27 cellular contexts compared by ENCODE assay signal in the genomic region with DNA sequence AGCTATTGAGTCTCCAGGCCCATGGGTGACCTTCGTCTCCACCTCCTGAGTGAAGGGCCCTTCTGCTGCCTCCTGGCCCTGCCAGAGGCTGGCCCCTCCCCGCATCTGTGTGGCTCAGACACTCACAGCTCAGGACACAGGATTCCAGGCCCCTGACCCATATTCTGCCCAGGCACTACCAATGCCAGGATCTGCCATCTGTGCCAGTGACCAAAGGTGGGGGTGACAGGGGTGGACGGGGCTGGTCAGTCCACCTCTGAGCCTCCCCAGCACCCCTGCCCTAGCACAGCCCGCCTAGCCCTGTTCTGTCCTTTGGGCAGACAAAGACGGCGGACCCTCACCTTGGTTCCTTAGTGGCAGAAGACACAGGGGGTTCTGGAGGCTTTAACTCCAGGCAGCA. TPM values are rescaled to one million over a fixed set of nuclear protein-coding genes. Genes with fewer than 3 reads are reported as not detected.
DNase-seq lines count a peak whose midpoint lies in the region; ATAC-seq, FAIRE-seq and TF ChIP-seq lines count a peak whose summit lies in the region.
"Had no signal": no experiment of that assay in that cellular context is flagged by ENCODE, and none has a peak within 500 bp of the region (broad histone marks: within the 10 kb centered on the region; RNA-seq: fewer than 3 reads in every experiment).

No MANE protein-coding gene starts in this region.

- H2BK20ac ChIP-seq in H1 (ENCODE audit: low read length) = no peak overlapping the region
- no peak overlapping the region for H2BK20ac ChIP-seq in H9 (ENCODE audit: low read depth, low read length, poor library complexity, severe bottlenecking)

- H2BK12ac ChIP-seq in H1 (ENCODE audit: low read depth, low read length) (no peak overlapping the region), neuronal stem cell (ENCODE audit: low read length) (no peak overlapping the region), H9 (ENCODE audit: insufficient read length, low read depth, low read length) (no peak overlapping the region)

- TF ChIP-seq RAD21 in H1 (IDR thresholded peaks at IDR 0.05 in 1 of 2, conservative IDR thresholded peaks at IDR 0.05 in 1 of 2; ENCODE audit: low read depth in 2 of 2, low read length in 2 of 2) = no peak

- no peak overlapping the region for H3K56ac ChIP-seq in H1 (replicated peaks; ENCODE audit: insufficient read length, low read depth, low read length)
- no peak overlapping the region for H3K56ac ChIP-seq in H9 (ENCODE audit: insufficient read length, low read depth, low read length)

- FAIRE-seq in H1 (lab: Jason Lieb, UNC) = no peak
- FAIRE-seq: H54, pancreas had no signal

- H4K20me1 ChIP-seq in H1 (replicated peaks in 1 of 2; ENCODE audit: control insufficient read depth in 1 of 2, insufficient read depth in 2 of 2, low read length in 2 of 2) (no peaks in the 10 kb centered on the region), H9 (ENCODE audit: control insufficient read depth, insufficient read depth, insufficient read length) (no peaks in the 10 kb centered on the region)

- DNase-seq in natural killer cell treated with Interleukin-12 subunit alpha and Interleukin-12 subunit beta and Interleukin-15 and Interleukin-18, amount 100 ng/mL, for 72 hours (ENCODE audit: low spot score) = no peak
- DNase-seq in natural killer cell = no peak
- no peak for DNase-seq in H1 (ENCODE audit: low read depth in 1 of 2, low spot score in 2 of 2)
- no peak for DNase-seq in neuronal stem cell (ENCODE audit: low spot score)
- DNase-seq in H9 = no peak
- DNase-seq in WERI-Rb-1 = no peak
- DNase-seq: amygdala; CD8-positive, alpha-beta T cell; central memory CD4-positive, alpha-beta T cell; DMS153; foreskin melanocyte; naive thymus-derived CD8-positive, alpha-beta T cell; NCI-H748 treated with DMSO at 0.1 percent for 48 hours; pancreas; stimulated activated CD4-positive, alpha-beta T cell treated with anti-CD3 and anti-CD28 coated beads, Interleukin-1b, Interleukin-23, amount 100 ng/mL, for 48 hours; stimulated activated naive CD4-positive, alpha-beta T cell had no signal

- TF ChIP-seq CTCF in natural killer cell (IDR thresholded peaks at IDR 0.05) (no peak), H1 (IDR thresholded peaks at IDR 0.05; ENCODE audit: control extremely low read depth in 1 of 3, insufficient read depth in 1 of 3, low read depth in 1 of 3, low read length in 3 of 3) (no peak), H9 (conservative IDR thresholded peaks at IDR 0.05) (no peak), WERI-Rb-1 (IDR thresholded peaks at IDR 0.05; ENCODE audit: low read depth, low read length) (no peak)

- H3K9ac ChIP-seq in H1 (replicated peaks in 1 of 4; ENCODE audit: extremely low read depth in 1 of 4, low read depth in 3 of 4, low read length in 3 of 4) (no peak overlapping the region), neuronal stem cell (ENCODE audit: low read depth, low read length, poor library complexity) (peak overlapping the region; percentile 25), H9 (ENCODE audit: extremely low read depth, insufficient read length, low read length) (no peak overlapping the region)
- H3K9ac ChIP-seq: KMS-11 had no signal

- H2BK5ac ChIP-seq in H1 (ENCODE audit: low read depth, low read length) = no peak overlapping the region
- no peak overlapping the region for H2BK5ac ChIP-seq in neuronal stem cell (ENCODE audit: low read length)
- H2BK5ac ChIP-seq in H9 (ENCODE audit: insufficient read length, low read length) = no peak overlapping the region

- H4K5ac ChIP-seq in H1 (ENCODE audit: insufficient read length, low read depth, low read length) = no peak overlapping the region
- no peak overlapping the region for H4K5ac ChIP-seq in H9 (ENCODE audit: insufficient read length, low read depth, low read length)

- CTCF ChIA-PET in H1 (lab: Charles Lee; ENCODE audit: partially characterized antibody) = interaction anchor here (1.4 to 7.8 kb wide), 8 partner anchors 10 to 67 kb away, joined by 3 to 81 read pairs (median 7); no protein-coding TSS in a partner anchor

- H3K18ac ChIP-seq in H1 (ENCODE audit: extremely low read depth, low read length) = no peak overlapping the region
- peak overlapping the region; percentile 92 for H3K18ac ChIP-seq in neuronal stem cell (ENCODE audit: low read length)
- H3K18ac ChIP-seq in H9 (ENCODE audit: insufficient read length, low read depth, low read length) = no peak overlapping the region

- H3K27ac ChIP-seq in H1 (ENCODE audit: low read depth, low read length) (no peak overlapping the region), neuronal stem cell (replicated peaks; ENCODE audit: low read length) (no peak overlapping the region), H9 (ENCODE audit: insufficient read length, low read depth, low read length) (no peak overlapping the region), WERI-Rb-1 (no peak overlapping the region)
- H3K27ac ChIP-seq: KMS-11, pancreas, VCaP had no signal

- intact Hi-C loops in natural killer cell (cut with micrococcal nuclease) = no loop called here

- peaks cover 50 to 62% of the 10 kb centered on the region in 2 donors for H3K4me1 Mint-ChIP-seq in natural killer cell treated with Interleukin-12 subunit alpha and Interleukin-12 subunit beta and Interleukin-15 and Interleukin-18, amount 100 ng/mL, for 72 hours (ENCODE audit: low read depth in 2 of 2)
- H3K4me1 Mint-ChIP-seq in natural killer cell (peaks cover 42 to 46% of the 10 kb centered on the region in 2 donors), H9 (peaks cover 14 to 17% of the 10 kb centered on the region in 2 experiments)

- H2AK5ac ChIP-seq in H1 (ENCODE audit: low read depth, low read length) = no peak overlapping the region
- H2AK5ac ChIP-seq in neuronal stem cell (ENCODE audit: low read depth, low read length) = peak overlapping the region; percentile 61
- H2AK5ac ChIP-seq in H9 (ENCODE audit: insufficient read length, low read length) = no peak overlapping the region

- no peak overlapping the region for H3T11ph ChIP-seq in H9 (ENCODE audit: low read length)

- no peak for ATAC-seq in natural killer cell treated with Interleukin-12 subunit alpha and Interleukin-12 subunit beta and Interleukin-15 and Interleukin-18, amount 100 ng/mL, for 72 hours
- ATAC-seq in natural killer cell = no peak
- no peak for ATAC-seq in HG02973 (IDR thresholded peaks at IDR 0.05; ENCODE audit: unreplicated experiment)
- ATAC-seq in GM18907 (IDR thresholded peaks at IDR 0.05; ENCODE audit: unreplicated experiment) = no peak
- ATAC-seq: CD8-positive, alpha-beta T cell; naive thymus-derived CD8-positive, alpha-beta T cell; pancreas had no signal

- H3K79me2 ChIP-seq in H1 (ENCODE audit: control insufficient read depth in 1 of 2, insufficient read depth in 2 of 2, low read length in 2 of 2) (no peaks in the 10 kb centered on the region), H9 (ENCODE audit: insufficient read depth, low read length) (no peaks in the 10 kb centered on the region)

- H2BK15ac ChIP-seq in H1 (ENCODE audit: low read length) = no peak overlapping the region; the same call in 1 of the 2 replicates
- H2BK15ac ChIP-seq in neuronal stem cell (ENCODE audit: low read length) = peak overlapping the region; percentile 77
- no peak overlapping the region for H2BK15ac ChIP-seq in H9 (ENCODE audit: low read depth, low read length)

- H3K9me3 ChIP-seq in H1 (ENCODE audit: insufficient read depth in 2 of 2, low read depth in 1 of 2, low read length in 1 of 2) (no peaks in the 10 kb centered on the region), neuronal stem cell (replicated peaks in 1 of 2; ENCODE audit: control insufficient read depth in 2 of 2, insufficient read depth in 1 of 2, low read depth in 1 of 2, low read length in 2 of 2) (no peaks in the 10 kb centered on the region), H9 (ENCODE audit: control insufficient read depth, low read depth, low read length) (no peaks in the 10 kb centered on the region), WERI-Rb-1 (ENCODE audit: severe bottlenecking) (no peaks in the 10 kb centered on the region)
- H3K9me3 ChIP-seq: pancreas had no signal

- H3K79me1 ChIP-seq in H1 (ENCODE audit: low read depth, low read length) (no peaks in the 10 kb centered on the region), neuronal stem cell (ENCODE audit: low read depth, low read length) (no peaks in the 10 kb centered on the region), H9 (ENCODE audit: insufficient read depth, low read depth, low read length, poor library complexity, severe bottlenecking) (no peaks in the 10 kb centered on the region)

- 82% methylated on average over 6 of the region's 6 CpGs; no CpG with 5 or more reads in 1 of the 2 experiments for WGBS in H1 (ENCODE audit: extremely low coverage in 1 of 2, insufficient coverage in 1 of 2, insufficient read length in 1 of 2, insufficient replicate concordance in 2 of 2, low coverage in 1 of 2, low lambda C conversion rate in 2 of 2, missing lambda C conversion rate in 1 of 2), 2 experiments
- no CpG with 5 or more reads among the region's 6 CpGs for WGBS in neuronal stem cell (ENCODE audit: extremely low coverage in 2 of 2, insufficient read length in 2 of 2, insufficient replicate concordance in 1 of 2), 2 donors
- WGBS in H9 (ENCODE audit: extremely low coverage, insufficient read length, low lambda C conversion rate) = no CpG with 5 or more reads among the region's 6 CpGs

- H3K4me1 ChIP-seq in H1 (replicated peaks in 1 of 4; ENCODE audit: control insufficient read depth in 3 of 4, insufficient read depth in 4 of 4, low read length in 3 of 4) = peaks cover 0 to 3% (median 0%) of the 10 kb centered on the region in 4 experiments; a peak in 1 of 7 replicates
- peaks cover 0 to 10% of the 10 kb centered on the region in 2 donors for H3K4me1 ChIP-seq in neuronal stem cell (ENCODE audit: control insufficient read depth in 2 of 2, insufficient read depth in 1 of 2, low read depth in 1 of 2, low read length in 2 of 2)
- no peaks in the 10 kb centered on the region; the same call in 1 of the 2 replicates for H3K4me1 ChIP-seq in H9 (ENCODE audit: insufficient read depth, low read length)
- H3K4me1 ChIP-seq: pancreas had no signal

- H4K91ac ChIP-seq in H1 (replicated peaks; ENCODE audit: insufficient read length, low read length) (no peak overlapping the region), neuronal stem cell (ENCODE audit: low read depth, low read length, poor library complexity) (no peak overlapping the region), H9 (ENCODE audit: insufficient read length, low read depth, low read length) (no peak overlapping the region)

- no peak overlapping the region for H3K14ac ChIP-seq in H1 (ENCODE audit: insufficient read length)
- no peak overlapping the region for H3K14ac ChIP-seq in neuronal stem cell (ENCODE audit: low read length)
- H3K14ac ChIP-seq in H9 (ENCODE audit: insufficient read depth, low read length) = no peak overlapping the region

- no peak overlapping the region for H3K4me2 ChIP-seq in H1 (ENCODE audit: insufficient read depth in 1 of 2, low read depth in 2 of 2, low read length in 2 of 2)
- no peak overlapping the region for H3K4me2 ChIP-seq in neuronal stem cell (ENCODE audit: insufficient read depth, low read length, poor library complexity, severe bottlenecking)
- H3K4me2 ChIP-seq in H9 (ENCODE audit: insufficient read depth, insufficient read length, low read length) = no peak overlapping the region

- H3K27me3 Mint-ChIP-seq in natural killer cell treated with Interleukin-12 subunit alpha and Interleukin-12 subunit beta and Interleukin-15 and Interleukin-18, amount 100 ng/mL, for 72 hours = peaks cover 6 to 13% of the 10 kb centered on the region in 2 donors
- peaks cover 10 to 12% of the 10 kb centered on the region in 2 donors for H3K27me3 Mint-ChIP-seq in natural killer cell (ENCODE audit: low read depth in 2 of 2)
- H3K27me3 Mint-ChIP-seq in H9 (ENCODE audit: low read depth) = peaks cover 2% of the 10 kb centered on the region; the same call in 1 of the 2 replicates

- no peak for TF ChIP-seq EP300 in H1 (IDR thresholded peaks at IDR 0.05; ENCODE audit: borderline replicate concordance in 1 of 2, low read depth in 2 of 2, low read length in 2 of 2)

- no peaks in the 10 kb centered on the region for H3K36me3 ChIP-seq in H1 (ENCODE audit: control insufficient read depth in 2 of 4, insufficient read depth in 4 of 4, low read length in 3 of 4)
- H3K36me3 ChIP-seq in neuronal stem cell (replicated peaks in 1 of 2; ENCODE audit: control insufficient read depth in 2 of 2, insufficient read depth in 2 of 2, low read length in 2 of 2) = no peaks in the 10 kb centered on the region
- no peaks in the 10 kb centered on the region for H3K36me3 ChIP-seq in WERI-Rb-1
- H3K36me3 ChIP-seq: pancreas had no signal

- no peak overlapping the region for H3K23ac ChIP-seq in H1 (ENCODE audit: insufficient read length)
- peak overlapping the region; percentile 4 for H3K23ac ChIP-seq in neuronal stem cell (ENCODE audit: low read depth, low read length, poor library complexity)
- H3K23ac ChIP-seq in H9 (ENCODE audit: insufficient read length, low read depth, low read length) = no peak overlapping the region

- H3K27me3 ChIP-seq in H1 (replicated peaks in 1 of 4; ENCODE audit: control insufficient read depth in 3 of 4, extremely low read depth in 1 of 4, insufficient read depth in 3 of 4, low read length in 3 of 4) = no peaks in the 10 kb centered on the region
- H3K27me3 ChIP-seq in neuronal stem cell (ENCODE audit: control insufficient read depth in 3 of 3, insufficient read depth in 3 of 3, low read depth in 1 of 3, low read length in 3 of 3) = peaks cover 0 to 19% (median 0%) of the 10 kb centered on the region in 3 experiments
- no peaks in the 10 kb centered on the region for H3K27me3 ChIP-seq in H9 (ENCODE audit: insufficient read depth, low read length)
- H3K27me3 ChIP-seq in WERI-Rb-1 (ENCODE audit: insufficient read depth, low read depth, severe bottlenecking) = peaks cover 63% of the 10 kb centered on the region
- H3K27me3 ChIP-seq: pancreas had no signal

- H3K23me2 ChIP-seq in H1 (ENCODE audit: low read depth, low read length) (no peaks in the 10 kb centered on the region), H9 (ENCODE audit: insufficient read length, low read depth, low read length, poor library complexity, severe bottlenecking) (no peaks in the 10 kb centered on the region)

- peak overlapping the region; percentile 63 to 71 for H3K27ac Mint-ChIP-seq in natural killer cell treated with Interleukin-12 subunit alpha and Interleukin-12 subunit beta and Interleukin-15 and Interleukin-18, amount 100 ng/mL, for 72 hours
- H3K27ac Mint-ChIP-seq in natural killer cell (no peak overlapping the region), H9 (no peak overlapping the region)
- H3K27ac Mint-ChIP-seq: CD8-positive, alpha-beta T cell; memory B cell; naive thymus-derived CD8-positive, alpha-beta T cell; type B pancreatic cell had no signal

- H3K4ac ChIP-seq in H1 (replicated peaks; ENCODE audit: insufficient read length, low read depth, low read length) = no peak overlapping the region
- H3K4ac ChIP-seq in neuronal stem cell (ENCODE audit: low read length) = no peak overlapping the region
- H3K4ac ChIP-seq in H9 (ENCODE audit: low read depth, low read length) = no peak overlapping the region

- POLR2A ChIA-PET in H1 (lab: Charles Lee; ENCODE audit: partially characterized antibody) = no interaction called here

- H3K4me3 ChIP-seq in H1 (ENCODE audit: extremely low read depth in 1 of 4, insufficient read depth in 2 of 4, low read depth in 3 of 4, low read length in 4 of 4) (no peak overlapping the region), neuronal stem cell (ENCODE audit: low read length in 2 of 2) (no peak overlapping the region), WERI-Rb-1 (ENCODE audit: low read depth, low read length) (no peak overlapping the region)
- H3K4me3 ChIP-seq: pancreas had no signal

- no peak overlapping the region for H3K4me3 Mint-ChIP-seq in natural killer cell treated with Interleukin-12 subunit alpha and Interleukin-12 subunit beta and Interleukin-15 and Interleukin-18, amount 100 ng/mL, for 72 hours
- no peak overlapping the region for H3K4me3 Mint-ChIP-seq in natural killer cell
- H3K4me3 Mint-ChIP-seq in H9 = no peak overlapping the region
- H3K4me3 Mint-ChIP-seq: CD8-positive, alpha-beta T cell; memory B cell; naive thymus-derived CD8-positive, alpha-beta T cell; type B pancreatic cell had no signal

- no peak overlapping the region for H2BK120ac ChIP-seq in H1 (replicated peaks; ENCODE audit: low read depth, low read length)
- no peak overlapping the region for H2BK120ac ChIP-seq in neuronal stem cell (ENCODE audit: low read depth, low read length)
- H2BK120ac ChIP-seq in H9 (ENCODE audit: low read depth, low read length, poor library complexity, severe bottlenecking) = no peak overlapping the region

- no peak for TF ChIP-seq POLR2A in H1 (IDR thresholded peaks at IDR 0.05; ENCODE audit: control extremely low read depth in 1 of 2, low read depth in 2 of 2, low read length in 2 of 2)

- H4K8ac ChIP-seq in H1 (ENCODE audit: extremely low read depth, insufficient read depth, low read length) (no peak overlapping the region), neuronal stem cell (ENCODE audit: low read depth, low read length) (no peak overlapping the region), H9 (replicated peaks; ENCODE audit: insufficient read length, low read depth, low read length) (no peak overlapping the region)

- H2AFZ ChIP-seq in H1 (ENCODE audit: low read length) (0 out of 2 replicates have a peak overlapping the region, but pooled peaks have one; percentile 46), neuronal stem cell (ENCODE audit: low read length) (no peak overlapping the region), H9 (ENCODE audit: low read length) (no peak overlapping the region)

- peaks cover 4% of the 10 kb centered on the region for H3K9me3 Mint-ChIP-seq in natural killer cell treated with Interleukin-12 subunit alpha and Interleukin-12 subunit beta and Interleukin-15 and Interleukin-18, amount 100 ng/mL, for 72 hours
- H3K9me3 Mint-ChIP-seq in natural killer cell (peaks cover 2% of the 10 kb centered on the region in 2 donors), H9 (no peaks in the 10 kb centered on the region)
- H3K9me3 Mint-ChIP-seq: type B pancreatic cell had no signal

- peaks cover 16% of the 10 kb centered on the region for H3K36me3 Mint-ChIP-seq in natural killer cell treated with Interleukin-12 subunit alpha and Interleukin-12 subunit beta and Interleukin-15 and Interleukin-18, amount 100 ng/mL, for 72 hours
- H3K36me3 Mint-ChIP-seq in natural killer cell = no peaks in the 10 kb centered on the region
- H3K36me3 Mint-ChIP-seq in H9 (ENCODE audit: insufficient read depth in 1 of 3, low read depth in 3 of 3) = no peaks in the 10 kb centered on the region
- H3K36me3 Mint-ChIP-seq: type B pancreatic cell had no signal

RNA-seq across cellular contexts. Expression of a gene that starts 2.8 kb away (rescaled TPM):
- total RNA-seq in natural killer cell treated with Interleukin-12 subunit alpha and Interleukin-12 subunit beta and Interleukin-15 and Interleukin-18, amount 100 ng/mL, for 72 hours = 10 to 100 TPM; 12.3 to 55.1 TPM
- total RNA-seq in natural killer cell = 1 to 10 TPM; 3.7 to 7.2 (median 4.8) TPM
- 0.77 and 1.0 TPM in 2 replicates for total RNA-seq in H1 (2021; fragmentation: NEBNext Ultra II Directional; extraction: Animal tissue kit (Norgen Biotek cat#: 25700))
- polyA plus RNA-seq in H1 (2011; rRNA removed) = 2.1 and 3.2 TPM in 2 replicates
- 1.3 TPM for polyA plus RNA-seq in H1 (2011; cell fraction: cytosol; rRNA removed)
- polyA plus RNA-seq in H1 (2011; cell fraction: nucleus; rRNA removed) = 0.91 TPM
- 0.37 to 0.97 TPM (median 0.77 TPM) in 4 replicates for polyA plus RNA-seq in H1 (2012, experiment 1 of 2)
- polyA plus RNA-seq in H1 (2012, experiment 2 of 2) = 0.47 TPM
- 0.83 TPM for polyA plus RNA-seq in H1 (2013, experiment 1 of 2)
- polyA plus RNA-seq in H1 (2013, experiment 2 of 2) = 1.2 TPM
- 1.2 and 2.1 TPM in 2 replicates for polyA minus RNA-seq in H1 (2011; rRNA and poly(A)+ RNA removed)
- polyA minus RNA-seq in H1 (2011; cell fraction: cytosol; rRNA and poly(A)+ RNA removed) = 3.7 TPM
- 1.9 TPM for polyA minus RNA-seq in H1 (2011; cell fraction: nucleus; rRNA and poly(A)+ RNA removed)
- 0.43 TPM for polyA plus RNA-seq in neuronal stem cell (2013, experiment 1 of 2)
- 0.50 TPM for polyA plus RNA-seq in neuronal stem cell (2013, experiment 2 of 2)
- total RNA-seq in H9 (2021) = 0.35 and 1.3 TPM in 2 replicates
- total RNA-seq: HT1080 had no signal

RNA-seq across cellular contexts. Expression of a gene that starts 23.5 kb away (rescaled TPM):
- not detected for total RNA-seq in natural killer cell treated with Interleukin-12 subunit alpha and Interleukin-12 subunit beta and Interleukin-15 and Interleukin-18, amount 100 ng/mL, for 72 hours
- not detected for total RNA-seq in natural killer cell
- not detected in 2 replicates for total RNA-seq in H1 (2021; fragmentation: NEBNext Ultra II Directional; extraction: Animal tissue kit (Norgen Biotek cat#: 25700))
- polyA plus RNA-seq in H1 (2011; rRNA removed) = not detected in 2 replicates
- not detected for polyA plus RNA-seq in H1 (2011; cell fraction: cytosol; rRNA removed)
- not detected for polyA plus RNA-seq in H1 (2011; cell fraction: nucleus; rRNA removed)
- polyA plus RNA-seq in H1 (2012, experiment 1 of 2) = not detected in 4 replicates
- not detected for polyA plus RNA-seq in H1 (2012, experiment 2 of 2)
- not detected for polyA plus RNA-seq in H1 (2013, experiment 1 of 2)
- not detected for polyA plus RNA-seq in H1 (2013, experiment 2 of 2)
- not detected in 2 replicates for polyA minus RNA-seq in H1 (2011; rRNA and poly(A)+ RNA removed)
- polyA minus RNA-seq in H1 (2011; cell fraction: cytosol; rRNA and poly(A)+ RNA removed) = not detected
- not detected for polyA minus RNA-seq in H1 (2011; cell fraction: nucleus; rRNA and poly(A)+ RNA removed)
- polyA plus RNA-seq in neuronal stem cell (2013, experiment 1 of 2) = not detected
- polyA plus RNA-seq in neuronal stem cell (2013, experiment 2 of 2) = not detected
- total RNA-seq in H9 (2021) = not detected in 2 replicates
- total RNA-seq: CD8-positive, alpha-beta T cell; epithelial cell of proximal tubule; HT1080; kidney epithelial cell; naive thymus-derived CD8-positive, alpha-beta T cell; pancreas; T-helper 1 cell treated with Interleukin-12 subunit alpha and Interleukin-12 subunit beta and Interleukin-4 antibody, amounts not matched to agents 30 ng/mL and 1 ng/mL, for 36 hours had no signal
- polyA plus RNA-seq: naive thymus-derived CD8-positive, alpha-beta T cell; pancreas had no signal

RNA-seq across cellular contexts. Expression of a gene that starts 46.5 kb away (rescaled TPM):
- total RNA-seq in natural killer cell treated with Interleukin-12 subunit alpha and Interleukin-12 subunit beta and Interleukin-15 and Interleukin-18, amount 100 ng/mL, for 72 hours = not detected
- total RNA-seq in natural killer cell (not detected), H9 (2021) (not detected in 2 replicates)
- not detected in 2 replicates for total RNA-seq in H1 (2021; fragmentation: NEBNext Ultra II Directional; extraction: Animal tissue kit (Norgen Biotek cat#: 25700))
- polyA plus RNA-seq in H1 (2011; rRNA removed) = not detected in 2 replicates
- not detected for polyA plus RNA-seq in H1 (2011; cell fraction: cytosol; rRNA removed)
- not detected for polyA plus RNA-seq in H1 (2011; cell fraction: nucleus; rRNA removed)
- polyA plus RNA-seq in H1 (2012, experiment 1 of 2) = not detected in 4 replicates
- not detected for polyA plus RNA-seq in H1 (2012, experiment 2 of 2)
- polyA plus RNA-seq in H1 (2013, experiment 1 of 2) = not detected
- polyA plus RNA-seq in H1 (2013, experiment 2 of 2) = not detected
- polyA minus RNA-seq in H1 (2011; rRNA and poly(A)+ RNA removed) = not detected in 2 replicates
- polyA minus RNA-seq in H1 (2011; cell fraction: cytosol; rRNA and poly(A)+ RNA removed) = not detected
- not detected for polyA minus RNA-seq in H1 (2011; cell fraction: nucleus; rRNA and poly(A)+ RNA removed)
- 2.3 TPM for polyA plus RNA-seq in neuronal stem cell (2013, experiment 1 of 2)
- polyA plus RNA-seq in neuronal stem cell (2013, experiment 2 of 2) = 2.4 TPM
- total RNA-seq: CD8-positive, alpha-beta T cell; epithelial cell of proximal tubule; HT1080; kidney epithelial cell; naive thymus-derived CD8-positive, alpha-beta T cell; pancreas; T-helper 1 cell treated with Interleukin-12 subunit alpha and Interleukin-12 subunit beta and Interleukin-4 antibody, amounts not matched to agents 30 ng/mL and 1 ng/mL, for 36 hours had no signal
- polyA plus RNA-seq: naive thymus-derived CD8-positive, alpha-beta T cell; pancreas had no signal

RNA-seq across cellular contexts. Expression of a gene that starts 52.5 kb away (rescaled TPM):
- under 1 TPM; 0.14 to 0.22 TPM for total RNA-seq in natural killer cell treated with Interleukin-12 subunit alpha and Interleukin-12 subunit beta and Interleukin-15 and Interleukin-18, amount 100 ng/mL, for 72 hours
- total RNA-seq in natural killer cell (under 1 TPM in 2 of 3 donors, not detected in 1; 0.09 to 0.13 TPM), H9 (2021) (3.6 and 3.7 TPM in 2 replicates)
- total RNA-seq in H1 (2021; fragmentation: NEBNext Ultra II Directional; extraction: Animal tissue kit (Norgen Biotek cat#: 25700)) = 4.1 and 4.2 TPM in 2 replicates
- polyA plus RNA-seq in H1 (2011; rRNA removed) = 2.2 and 2.6 TPM in 2 replicates
- 2.1 TPM for polyA plus RNA-seq in H1 (2011; cell fraction: cytosol; rRNA removed)
- 3.1 TPM for polyA plus RNA-seq in H1 (2011; cell fraction: nucleus; rRNA removed)
- 2.8 to 4.1 TPM (median 3.5 TPM) in 4 replicates for polyA plus RNA-seq in H1 (2012, experiment 1 of 2)
- 5.0 TPM for polyA plus RNA-seq in H1 (2012, experiment 2 of 2)
- polyA plus RNA-seq in H1 (2013, experiment 1 of 2) = 2.3 TPM
- 2.1 TPM for polyA plus RNA-seq in H1 (2013, experiment 2 of 2)
- 7.9 and 8.0 TPM in 2 replicates for polyA minus RNA-seq in H1 (2011; rRNA and poly(A)+ RNA removed)
- polyA minus RNA-seq in H1 (2011; cell fraction: cytosol; rRNA and poly(A)+ RNA removed) = 4.5 TPM
- polyA minus RNA-seq in H1 (2011; cell fraction: nucleus; rRNA and poly(A)+ RNA removed) = 5.9 TPM
- 5.1 TPM for polyA plus RNA-seq in neuronal stem cell (2013, experiment 1 of 2)
- 5.0 TPM for polyA plus RNA-seq in neuronal stem cell (2013, experiment 2 of 2)
- total RNA-seq: CD8-positive, alpha-beta T cell had no signal

Comparison
In these comparisons a context has a peak if more than half of its experiments do, and no peak if none do; other contexts are left out.
1. H3K27ac Mint-ChIP-seq: peak in natural killer cell treated with Interleukin-12 subunit alpha and Interleukin-12 subunit beta and Interleukin-15 and Interleukin-18, amount 100 ng/mL, for 72 hours (2 of 2); none in natural killer cell (0 of 2) and H9 (0 of 3).